1 cellular context compared by ENCODE assay signal in genomic region chr6:157096522-157096921, GRCh38.
TF ChIP-seq lines count a peak whose summit lies in the region.

No MANE protein-coding gene starts in this region.

TF ChIP-seq in H1, 55 proteins besides CTCF, POLR2A, EP300 and RAD21:
- no peak for TF ChIP-seq SP2 (IDR thresholded peaks at IDR 0.05; ENCODE audit: low read length)
- no peak for TF ChIP-seq CHD1 (IDR thresholded peaks at IDR 0.05; ENCODE audit: low read depth, low read length)
- no peak for TF ChIP-seq JUND (IDR thresholded peaks at IDR 0.05; ENCODE audit: low read length)
- no peak for TF ChIP-seq CBX5 (IDR thresholded peaks at IDR 0.05; ENCODE audit: low read depth, low read length)
- TF ChIP-seq ASH2L (IDR thresholded peaks at IDR 0.05; ENCODE audit: low read length), result no peak
- no peak for TF ChIP-seq GTF2F1 (IDR thresholded peaks at IDR 0.05; ENCODE audit: borderline replicate concordance, low read depth, low read length)
